12 cellular contexts compared by ENCODE assay signal in the genomic region with DNA sequence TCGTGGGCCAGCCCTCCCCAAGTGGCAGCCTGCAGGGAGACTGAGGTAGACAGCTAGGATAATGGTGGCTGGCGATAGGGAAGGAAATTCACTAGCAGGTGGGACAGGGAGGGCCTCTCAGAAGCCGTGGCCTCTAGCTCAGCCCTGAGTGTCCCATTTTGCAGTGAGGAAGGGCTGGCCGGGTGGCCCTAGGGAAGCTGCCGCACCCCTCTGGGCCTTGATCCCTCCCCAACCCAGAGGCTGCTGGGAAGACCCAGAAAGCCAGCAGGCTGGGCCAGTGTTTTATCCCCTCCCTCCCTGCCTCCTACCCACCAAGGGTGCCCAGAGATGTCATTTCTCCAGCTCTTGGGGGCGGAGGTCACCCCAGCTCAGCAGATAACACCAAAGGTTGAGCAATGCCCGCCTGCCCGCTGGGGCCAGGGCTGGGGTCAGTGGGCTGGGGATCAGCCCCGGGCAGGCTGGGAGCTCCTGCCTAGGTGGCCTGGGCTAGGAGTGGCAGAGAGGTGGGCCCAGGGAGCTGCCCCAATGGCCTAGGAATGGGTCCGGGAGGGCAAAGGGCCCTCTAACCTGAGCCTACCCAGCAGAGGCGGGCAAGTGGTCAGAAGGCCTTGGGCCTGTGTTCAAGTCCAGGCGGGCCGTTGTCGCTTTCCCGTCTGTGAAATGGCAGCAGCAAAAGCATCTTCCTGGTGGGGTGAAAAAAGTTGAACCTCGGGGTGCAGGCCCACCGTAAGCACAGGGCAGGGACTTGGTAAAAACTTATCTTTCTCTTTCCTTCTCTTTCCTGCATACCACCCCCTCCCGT. TPM values are rescaled to one million over a fixed set of nuclear protein-coding genes. Genes with fewer than 3 reads are reported as not detected.
DNase-seq lines count a peak whose midpoint lies in the region; TF ChIP-seq lines count a peak whose summit lies in the region.
"Had no signal": no experiment of that assay in that cellular context is flagged by ENCODE, and none has a peak within 500 bp of the region (broad histone marks: within the 10 kb centered on the region; RNA-seq: fewer than 3 reads in every experiment).

No MANE protein-coding gene starts in this region.

- no peak overlapping the region for H3K4me2 ChIP-seq in hepatocyte

- peaks cover 18% of the 10 kb centered on the region for H4K20me1 ChIP-seq in hepatocyte (ENCODE audit: insufficient read depth, poor library complexity, severe bottlenecking)

- no peak overlapping the region for H2AFZ ChIP-seq in hepatocyte

- H3K4me3 ChIP-seq in SK-N-MC (no peak overlapping the region), hepatocyte (no peak overlapping the region), skin epidermis (no peak overlapping the region)

- H3K27me3 ChIP-seq in hepatocyte = no peaks in the 10 kb centered on the region
- H3K27me3 ChIP-seq: foreskin keratinocyte had no signal

- no peaks in the 10 kb centered on the region for H3K9me2 ChIP-seq in hepatocyte (replicated peaks; ENCODE audit: insufficient read depth)

- DNase-seq in NCI-H82 (lab: John Stamatoyannopoulos, UW) (peak; percentile 29), NCI-H82 treated with DMSO at 0.1 percent for 48 hours (lab: John Stamatoyannopoulos, UW; ENCODE audit: unreplicated experiment) (no peak), SK-N-MC (ENCODE audit: low read depth, low spot score) (no peak), hepatocyte (ENCODE audit: low spot score) (peak; percentile 46), RKO (ENCODE audit: low spot score) (no peak), hippocampal formation (lab: John Stamatoyannopoulos, UW) (no peak), NCI-H146 (lab: John Stamatoyannopoulos, UW) (no peak)
- DNase-seq: 8988T, foreskin keratinocyte, kidney glomerular epithelial cell, occipital lobe had no signal

- peaks cover 26% of the 10 kb centered on the region for H3K4me1 ChIP-seq in hepatocyte (ENCODE audit: insufficient read depth)

- peaks cover 21% of the 10 kb centered on the region for H3K79me2 ChIP-seq in hepatocyte

- 79% methylated on average over 16 of the region's 18 CpGs for WGBS in hepatocyte (ENCODE audit: low lambda C conversion rate, missing lambda C conversion rate)

- no peak for TF ChIP-seq CTCF in hepatocyte (IDR thresholded peaks at IDR 0.05; ENCODE audit: poor library complexity)

- H3K36me3 ChIP-seq in SK-N-MC (ENCODE audit: insufficient read depth, low read length) = peaks cover 20% of the 10 kb centered on the region
- no peaks in the 10 kb centered on the region for H3K36me3 ChIP-seq in hepatocyte (replicated peaks; ENCODE audit: insufficient read depth, low read depth)

- H3K9me3 ChIP-seq in SK-N-MC (ENCODE audit: low read depth, low read length) (no peaks in the 10 kb centered on the region), hepatocyte (ENCODE audit: low read depth) (no peaks in the 10 kb centered on the region)

- H3K9ac ChIP-seq in SK-N-MC (ENCODE audit: insufficient read length) = peak overlapping the region; percentile 33

- H3K27ac ChIP-seq in SK-N-MC (peak overlapping the region; percentile 92), hepatocyte (peak overlapping the region; percentile 100), skin epidermis (peak overlapping the region in 14 of 21 experiments; percentile 3 to 98 (median 97))

RNA-seq across cellular contexts. Expression of a gene that starts 1.6 kb away (rescaled TPM):
- 58.9 and 60.9 TPM in 2 replicates for total RNA-seq in hepatocyte
- 159 and 183 TPM in 2 replicates for polyA plus RNA-seq in hepatocyte

RNA-seq across cellular contexts. Expression of a gene that starts 35.6 kb away (rescaled TPM):
- total RNA-seq in hepatocyte = 24.5 and 29.5 TPM in 2 replicates
- 39.1 and 46.2 TPM in 2 replicates for polyA plus RNA-seq in hepatocyte

Comparison
In these comparisons a context has a peak if more than half of its experiments do, and no peak if none do; other contexts are left out.
1. DNase-seq: peak in NCI-H82 (single experiment) and hepatocyte (single experiment); none in NCI-H82 treated with DMSO at 0.1 percent for 48 hours (single experiment), SK-N-MC (single experiment), RKO (single experiment), hippocampal formation (0 of 2) and NCI-H146 (single experiment).
2. Peak in every context shown above with its lines, with median percentiles within 50 percentile points of each other: H3K27ac ChIP-seq.